ENCODE assay signal across 2 cellular contexts in genomic region chr15:73785615-73786014, GRCh38. TPM values are rescaled to one million over a fixed set of nuclear protein-coding genes. Genes with fewer than 3 reads are reported as not detected.
"Had no signal": no experiment of that assay in that cellular context is flagged by ENCODE, and none has a peak within 500 bp of the region (broad histone marks: within the 10 kb centered on the region; RNA-seq: fewer than 3 reads in every experiment).

No MANE protein-coding gene starts in this region.

RNA-seq across cellular contexts. Expression of gene INSYN1, which starts 32.5 kb away (rescaled TPM):
- total RNA-seq: K562 had no signal
- polyA plus RNA-seq: IgD-negative memory B cell, K562 had no signal
